In the genomic region with DNA sequence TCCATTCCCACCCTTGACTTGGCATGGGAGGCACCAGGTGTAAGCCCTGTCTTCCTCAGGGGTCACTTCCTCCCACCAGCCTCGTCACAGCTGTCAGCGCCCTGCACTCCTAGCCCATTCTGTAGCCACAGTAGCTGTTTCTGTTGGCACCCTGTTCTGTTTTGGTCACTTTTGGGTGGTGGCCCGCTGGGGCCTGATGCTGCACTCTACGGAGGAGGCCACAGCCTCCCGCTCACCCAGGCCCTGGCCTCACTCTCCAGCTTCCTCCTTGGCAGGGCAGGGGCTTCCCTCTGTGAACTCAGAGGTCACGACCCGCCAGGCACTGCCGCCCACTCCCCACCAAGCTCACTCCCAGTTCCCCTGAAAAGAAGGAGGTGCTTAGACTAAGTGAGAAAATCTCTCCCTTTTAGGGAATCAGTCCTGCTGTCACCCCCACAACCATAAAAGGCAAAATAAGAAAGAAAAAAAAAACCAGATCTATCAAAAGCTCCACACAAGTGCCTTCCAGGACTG, we compare ENCODE assay signal across 13 cellular contexts.
DNase-seq lines count a peak whose midpoint lies in the region; ATAC-seq, FAIRE-seq and TF ChIP-seq lines count a peak whose summit lies in the region.
"Had no signal": no experiment of that assay in that cellular context is flagged by ENCODE, and none has a peak within 500 bp of the region (broad histone marks: within the 10 kb centered on the region; RNA-seq: fewer than 3 reads in every experiment).

No MANE protein-coding gene starts in this region.

- DNase-seq in sciatic nerve (ENCODE audit: low spot score) (no peak), OCI-M2 (lab: John Stamatoyannopoulos, UW; ENCODE audit: unreplicated experiment) (no peak), nephron progenitor cell (no peak), GM19239 (ENCODE audit: insufficient read length, low spot score) (no peak)
- no peak for DNase-seq in activated naive CD4-positive, alpha-beta T cell treated with Interleukin-2 at 50 U/mL for 16 hours
- DNase-seq: mammary epithelial cell, NCI-H1092, NCI-H524 treated with DMSO at 0.1 percent for 48 hours, stomach had no signal

- H3K4me1 Mint-ChIP-seq in activated T-helper 17 cell treated with anti-CD3 and anti-CD28 coated beads, Interleukin-2, amount 50 U/mL, for 72 hours: peaks cover 14% of the 10 kb centered on the region
- peaks cover 56% of the 10 kb centered on the region for H3K4me1 Mint-ChIP-seq in nephron progenitor cell

- H3K27me3 Mint-ChIP-seq in activated T-helper 17 cell treated with anti-CD3 and anti-CD28 coated beads, Interleukin-2, amount 50 U/mL, for 72 hours: peaks cover 23% of the 10 kb centered on the region
- peaks cover 7% of the 10 kb centered on the region for H3K27me3 Mint-ChIP-seq in nephron progenitor cell (ENCODE audit: low read depth, poor library complexity)

- no peak for FAIRE-seq in GM19239 (lab: Jason Lieb, UNC)
- FAIRE-seq: astrocyte had no signal

- H3K9me3 Mint-ChIP-seq in activated T-helper 17 cell treated with anti-CD3 and anti-CD28 coated beads, Interleukin-2, amount 50 U/mL, for 72 hours: no peaks in the 10 kb centered on the region
- H3K9me3 Mint-ChIP-seq in nephron progenitor cell: no peaks in the 10 kb centered on the region

- no peak overlapping the region for H3K27ac Mint-ChIP-seq in activated T-helper 17 cell treated with anti-CD3 and anti-CD28 coated beads, Interleukin-2, amount 50 U/mL, for 72 hours
- H3K27ac Mint-ChIP-seq in nephron progenitor cell: no peak overlapping the region

- peak overlapping the region; percentile 59 for H3K4me3 Mint-ChIP-seq in activated T-helper 17 cell treated with anti-CD3 and anti-CD28 coated beads, Interleukin-2, amount 50 U/mL, for 72 hours
- H3K4me3 Mint-ChIP-seq in nephron progenitor cell: no peak overlapping the region

- no peaks in the 10 kb centered on the region for H3K36me3 Mint-ChIP-seq in activated T-helper 17 cell treated with anti-CD3 and anti-CD28 coated beads, Interleukin-2, amount 50 U/mL, for 72 hours (ENCODE audit: low read depth)
- H3K36me3 Mint-ChIP-seq in nephron progenitor cell (ENCODE audit: low read depth): no peaks in the 10 kb centered on the region

- peak overlapping the region; percentile 55 for H3K4me3 ChIP-seq in GM12875 (ENCODE audit: low read depth, low read length)
- H3K4me3 ChIP-seq: stomach had no signal

- TF ChIP-seq CTCF in GM12875 (IDR thresholded peaks at IDR 0.05; ENCODE audit: borderline replicate concordance, insufficient read depth, low read depth, low read length) (no peak), nephron progenitor cell (IDR thresholded peaks at IDR 0.05) (no peak)

- ATAC-seq in GM21529 (IDR thresholded peaks at IDR 0.05; ENCODE audit: unreplicated experiment): peak; percentile 18
- no peak for ATAC-seq in activated T-helper 17 cell treated with anti-CD3 and anti-CD28 coated beads, Interleukin-2, amount 50 U/mL, for 72 hours (replicated peaks)
- ATAC-seq in sciatic nerve: peak; percentile 28

- intact Hi-C loops in sciatic nerve (cut with DNase I): no loop called here
